ENCODE assay signal across 18 cellular contexts in the genomic region with DNA sequence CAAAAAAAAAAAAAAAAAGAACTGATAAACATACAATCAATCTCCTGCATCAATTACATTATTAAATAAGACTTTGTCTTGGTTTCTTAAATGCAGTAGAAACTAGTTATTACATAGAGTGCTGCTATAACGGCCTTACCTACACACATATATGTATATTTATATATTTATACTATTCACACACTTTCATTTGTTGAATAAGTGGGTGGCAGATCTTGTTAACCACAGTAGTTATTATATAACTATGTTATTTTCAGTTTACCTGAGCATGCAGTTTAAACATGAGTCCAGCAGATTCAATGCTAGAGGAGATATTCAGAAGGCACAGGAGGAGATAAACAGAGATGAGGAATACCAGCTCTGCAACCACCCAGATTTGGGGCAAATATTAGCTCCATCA.
A peak's percentile ranks its signal among the peaks of the same experiment; 100 is the strongest.
DNase-seq lines count a peak whose midpoint lies in the region; ATAC-seq and TF ChIP-seq lines count a peak whose summit lies in the region.
"Had no signal": no experiment of that assay in that cellular context is flagged by ENCODE, and none has a peak within 500 bp of the region (broad histone marks: within the 10 kb centered on the region; RNA-seq: fewer than 3 reads in every experiment).

No MANE protein-coding gene starts in this region.

- H3K4me1 ChIP-seq in psoas muscle: no peaks in the 10 kb centered on the region
- H3K4me1 ChIP-seq: foreskin keratinocyte, tibial artery had no signal

- ATAC-seq in GM18909 (IDR thresholded peaks at IDR 0.05; ENCODE audit: poor library complexity, unreplicated experiment) (peak; percentile 64), GM21528 (IDR thresholded peaks at IDR 0.05; ENCODE audit: low FRiP score, unreplicated experiment) (peak; percentile 58), HG02885 (IDR thresholded peaks at IDR 0.05; ENCODE audit: poor library complexity, unreplicated experiment) (peak; percentile 35), HG03460 (IDR thresholded peaks at IDR 0.05; ENCODE audit: unreplicated experiment) (peak; percentile 56), psoas muscle (no peak)
- ATAC-seq: activated T-cell treated with anti-CD3 and anti-CD28 coated beads, Interleukin-2, amount 50 U/mL, for 72 hours; foreskin keratinocyte; natural killer cell had no signal

- no peak overlapping the region for H3K4me3 ChIP-seq in psoas muscle
- H3K4me3 ChIP-seq: lung, tibial artery had no signal

- 94 to 97% (median 95%) methylated on average over 1 of the region's 1 CpG for WGBS in psoas muscle, 3 donors

- DNase-seq in psoas muscle: no peak
- no peak for DNase-seq in NOMO-1 treated with dmso at 0.1 percent for 144 hours (lab: John Stamatoyannopoulos, UW; ENCODE audit: unreplicated experiment)
- no peak for DNase-seq in NCI-H1694 treated with DMSO at 0.1 percent for 48 hours (lab: John Stamatoyannopoulos, UW)
- no peak for DNase-seq in SIG-M5 treated with dmso at 0.1 percent for 504 hours (lab: John Stamatoyannopoulos, UW; ENCODE audit: unreplicated experiment)
- DNase-seq: activated CD4-positive, alpha-beta T cell treated with anti-CD3 and anti-CD28 coated beads, Interleukin-2, amount 50 U/mL, for 48 hours; activated T-cell treated with anti-CD3 and anti-CD28 coated beads, Interleukin-2, amount 50 U/mL, for 72 hours; central memory CD4-positive, alpha-beta T cell; endodermal cell; foreskin keratinocyte; natural killer cell; NCI-H1092; stimulated activated CD4-positive, alpha-beta T cell treated with anti-CD3 and anti-CD28 coated beads, Interleukin-2, amount 100 ng/mL, for 48 hours; tibial artery had no signal

- TF ChIP-seq CTCF in psoas muscle (IDR thresholded peaks at IDR 0.05): no peak

- H3K27me3 ChIP-seq in psoas muscle (ENCODE audit: insufficient read depth in 3 of 3, low read length in 2 of 3): no peaks in the 10 kb centered on the region
- H3K27me3 ChIP-seq: foreskin keratinocyte, tibial artery had no signal

- H3K27ac ChIP-seq in psoas muscle: no peak overlapping the region
- H3K27ac ChIP-seq: foreskin keratinocyte, tibial artery had no signal

- H3K9me3 ChIP-seq in psoas muscle: no peaks in the 10 kb centered on the region
- H3K9me3 ChIP-seq: tibial artery had no signal

- H3K36me3 ChIP-seq in psoas muscle (ENCODE audit: insufficient read depth in 1 of 2, low read depth in 1 of 2): peaks cover 0 to 36% of the 10 kb centered on the region in 2 donors

- intact Hi-C loops in psoas muscle (cut with DNase I): no loop called here

Comparison
In these comparisons a context has a peak if more than half of its experiments do, and no peak if none do; other contexts are left out.
1. ATAC-seq: peak in GM18909 (single experiment), GM21528 (single experiment), HG02885 (single experiment) and HG03460 (single experiment); none in psoas muscle (0 of 4).